Comparison of ENCODE assay signal across 2 cellular contexts in genomic region chr19:10219678-10220077, GRCh38.
TF ChIP-seq lines count a peak whose summit lies in the region.

No MANE protein-coding gene starts in this region.

TF ChIP-seq in HEK293, 187 proteins besides CTCF, POLR2A, EP300 and RAD21:
- TF ChIP-seq RBAK (tag by site-specific recombination; IDR thresholded peaks at IDR 0.05) (no peak), ZNF843 (tag by site-specific recombination; IDR thresholded peaks at IDR 0.05) (no peak), ZNF223 (tag by site-specific recombination; IDR thresholded peaks at IDR 0.05) (peak; percentile 72)
- TF ChIP-seq, protein P1, sequence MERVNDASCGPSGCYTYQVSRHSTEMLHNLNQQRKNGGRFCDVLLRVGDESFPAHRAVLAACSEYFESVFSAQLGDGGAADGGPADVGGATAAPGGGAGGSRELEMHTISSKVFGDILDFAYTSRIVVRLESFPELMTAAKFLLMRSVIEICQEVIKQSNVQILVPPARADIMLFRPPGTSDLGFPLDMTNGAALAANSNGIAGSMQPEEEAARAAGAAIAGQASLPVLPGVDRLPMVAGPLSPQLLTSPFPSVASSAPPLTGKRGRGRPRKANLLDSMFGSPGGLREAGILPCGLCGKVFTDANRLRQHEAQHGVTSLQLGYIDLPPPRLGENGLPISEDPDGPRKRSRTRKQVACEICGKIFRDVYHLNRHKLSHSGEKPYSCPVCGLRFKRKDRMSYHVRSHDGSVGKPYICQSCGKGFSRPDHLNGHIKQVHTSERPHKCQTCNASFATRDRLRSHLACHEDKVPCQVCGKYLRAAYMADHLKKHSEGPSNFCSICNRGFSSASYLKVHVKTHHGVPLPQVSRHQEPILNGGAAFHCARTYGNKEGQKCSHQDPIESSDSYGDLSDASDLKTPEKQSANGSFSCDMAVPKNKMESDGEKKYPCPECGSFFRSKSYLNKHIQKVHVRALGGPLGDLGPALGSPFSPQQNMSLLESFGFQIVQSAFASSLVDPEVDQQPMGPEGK (tag by site-specific recombination; IDR thresholded peaks at IDR 0.05): peak; percentile 69

TF ChIP-seq in H1, 55 proteins besides CTCF, POLR2A, EP300 and RAD21:
- TF ChIP-seq SUZ12 (IDR thresholded peaks at IDR 0.05; ENCODE audit: low read length): no peak
- no peak for TF ChIP-seq KDM4A (IDR thresholded peaks at IDR 0.05; ENCODE audit: low read depth, low read length, severe bottlenecking)
- TF ChIP-seq SP1 (IDR thresholded peaks at IDR 0.05; ENCODE audit: low read depth, low read length): peak; percentile 86
- peak; percentile 33; the same call in 1 of the 2 replicates for TF ChIP-seq POLR2AphosphoS5 (IDR thresholded peaks at IDR 0.05; ENCODE audit: low read depth, low read length)
- TF ChIP-seq SP4 (IDR thresholded peaks at IDR 0.05; ENCODE audit: low read length): peak; percentile 38; the same call in 1 of the 2 replicates
- no peak for TF ChIP-seq CHD7 (IDR thresholded peaks at IDR 0.05; ENCODE audit: insufficient replicate concordance, low read length)
- no peak for TF ChIP-seq GTF2F1 (IDR thresholded peaks at IDR 0.05; ENCODE audit: borderline replicate concordance, low read depth, low read length)
- TF ChIP-seq HDAC6 (IDR thresholded peaks at IDR 0.05; ENCODE audit: low read depth, low read length): no peak
- TF ChIP-seq FOSL1 (IDR thresholded peaks at IDR 0.05; ENCODE audit: insufficient read depth, low read depth, low read length): no peak
- peak; percentile 78 for TF ChIP-seq RBBP5 (IDR thresholded peaks at IDR 0.05; ENCODE audit: borderline replicate concordance, low read depth, low read length)
- TF ChIP-seq BACH1 (IDR thresholded peaks at IDR 0.05; ENCODE audit: low read length): no peak
- no peak for TF ChIP-seq BRCA1 (IDR thresholded peaks at IDR 0.05; ENCODE audit: low read depth, low read length)
- TF ChIP-seq TEAD4 (IDR thresholded peaks at IDR 0.05; ENCODE audit: low read depth, low read length): peak; percentile 47; the same call in 1 of the 2 replicates
- TF ChIP-seq CBX5 (IDR thresholded peaks at IDR 0.05; ENCODE audit: low read depth, low read length): no peak
- peak; percentile 45 for TF ChIP-seq ASH2L (IDR thresholded peaks at IDR 0.05; ENCODE audit: low read length)
- TF ChIP-seq TBP (IDR thresholded peaks at IDR 0.05; ENCODE audit: low read depth, low read length): no peak
- TF ChIP-seq NANOG (IDR thresholded peaks at IDR 0.05; ENCODE audit: insufficient read depth, low read depth, low read length, poor library complexity, severe bottlenecking): no peak
- no peak for TF ChIP-seq JUN (IDR thresholded peaks at IDR 0.05; ENCODE audit: low read depth, low read length)
- 0 out of 2 replicates have a peak, but pooled peaks have one; percentile 32 for TF ChIP-seq RXRA (IDR thresholded peaks at IDR 0.05; ENCODE audit: insufficient read depth, low read depth, low read length)
- no peak for TF ChIP-seq POU5F1 (IDR thresholded peaks at IDR 0.05; ENCODE audit: low read depth, low read length)
- peak in 1 of 2 experiments; percentile 1 for TF ChIP-seq BCL11A (IDR thresholded peaks at IDR 0.05; ENCODE audit: low read depth in 2 of 2, low read length in 2 of 2)
- TF ChIP-seq, protein P2, sequence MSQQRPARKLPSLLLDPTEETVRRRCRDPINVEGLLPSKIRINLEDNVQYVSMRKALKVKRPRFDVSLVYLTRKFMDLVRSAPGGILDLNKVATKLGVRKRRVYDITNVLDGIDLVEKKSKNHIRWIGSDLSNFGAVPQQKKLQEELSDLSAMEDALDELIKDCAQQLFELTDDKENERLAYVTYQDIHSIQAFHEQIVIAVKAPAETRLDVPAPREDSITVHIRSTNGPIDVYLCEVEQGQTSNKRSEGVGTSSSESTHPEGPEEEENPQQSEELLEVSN (IDR thresholded peaks at IDR 0.05): no peak
- TF ChIP-seq EZH2 (IDR thresholded peaks at IDR 0.05; ENCODE audit: low read depth, low read length, severe bottlenecking): no peak
- no peak for TF ChIP-seq SP2 (IDR thresholded peaks at IDR 0.05; ENCODE audit: low read length)
- TF ChIP-seq KDM1A (IDR thresholded peaks at IDR 0.05; ENCODE audit: borderline replicate concordance, low read length): no peak; the same call in 1 of the 2 replicates
- 0 out of 2 replicates have a peak, but pooled peaks have one; percentile 28 for TF ChIP-seq CHD2 (IDR thresholded peaks at IDR 0.05; ENCODE audit: low read length)
- TF ChIP-seq KDM5A (IDR thresholded peaks at IDR 0.05; ENCODE audit: low read length): no peak
- no peak for TF ChIP-seq CBX8 (IDR thresholded peaks at IDR 0.05; ENCODE audit: borderline replicate concordance, low read depth, low read length)
- TF ChIP-seq JUND (IDR thresholded peaks at IDR 0.05; ENCODE audit: low read length): no peak
- TF ChIP-seq SIRT6 (IDR thresholded peaks at IDR 0.05; ENCODE audit: low read length): no peak
- TF ChIP-seq ATF2 (IDR thresholded peaks at IDR 0.05; ENCODE audit: low read length): no peak
- no peak for TF ChIP-seq EGR1 (IDR thresholded peaks at IDR 0.05; ENCODE audit: borderline replicate concordance, low read depth, low read length)
- TF ChIP-seq ATF3 (IDR thresholded peaks at IDR 0.05; ENCODE audit: insufficient read depth, low read depth, low read length): no peak
- no peak for TF ChIP-seq NRF1 (IDR thresholded peaks at IDR 0.05; ENCODE audit: low read depth, low read length)
- peak; percentile 51; the same call in 1 of the 2 replicates for TF ChIP-seq TAF1 (IDR thresholded peaks at IDR 0.05; ENCODE audit: low read depth, low read length)
- TF ChIP-seq CHD1 (IDR thresholded peaks at IDR 0.05; ENCODE audit: low read depth, low read length): no peak
